In genomic region chr15:68578960-68579935, GRCh38 we compare ENCODE assay signal across 8 cellular contexts. TPM values are rescaled to one million over a fixed set of nuclear protein-coding genes. Genes with fewer than 3 reads are reported as not detected.
DNase-seq lines count a peak whose midpoint lies in the region; ATAC-seq and TF ChIP-seq lines count a peak whose summit lies in the region.

Gene CORO2B, plus strand, starts transcription at chr15:68578993. Its CDS starts 270 bp downstream, at chr15:68579263.

- H3K36me3 Mint-ChIP-seq in activated naive CD4-positive, alpha-beta T cell treated with anti-CD3 and anti-CD28 coated beads for 36 hours (ENCODE audit: low read depth): no peaks in the 10 kb centered on the region

- H3K4me1 ChIP-seq in heart left ventricle (peaks cover 0 to 41% (median 22%) of the 10 kb centered on the region in 12 donors), ovary (ENCODE audit: insufficient read depth) (peaks cover 15% of the 10 kb centered on the region)

- peaks cover 9% of the 10 kb centered on the region for H3K4me1 Mint-ChIP-seq in activated naive CD4-positive, alpha-beta T cell treated with anti-CD3 and anti-CD28 coated beads for 36 hours (ENCODE audit: low read depth)

- no peak for TF ChIP-seq POLR2A in heart left ventricle (IDR thresholded peaks at IDR 0.05)
- no peak for TF ChIP-seq POLR2A in ovary (IDR thresholded peaks at IDR 0.05)

- H3K36me3 ChIP-seq in heart left ventricle (no peaks in the 10 kb centered on the region), ovary (no peaks in the 10 kb centered on the region)

- intact Hi-C loops in activated naive CD4-positive, alpha-beta T cell treated with anti-CD3 and anti-CD28 coated beads for 36 hours (cut with micrococcal nuclease): no loop called here
- intact Hi-C loops in heart left ventricle (cut with DNase I) (loop anchor here in 7 of 10 donors (1.0 to 5.0 kb wide), 5 partner anchors 30 to 153 kb away; no protein-coding TSS in a partner anchor), ovary (cut with DNase I) (loop anchor here in 3 of 4 donors (1.0 to 5.0 kb wide), 2 partner anchors 93 to 96 kb away; no protein-coding TSS in a partner anchor)

- no peaks in the 10 kb centered on the region for H3K9me3 Mint-ChIP-seq in activated naive CD4-positive, alpha-beta T cell treated with anti-CD3 and anti-CD28 coated beads for 36 hours

- H3K27ac Mint-ChIP-seq in activated naive CD4-positive, alpha-beta T cell treated with anti-CD3 and anti-CD28 coated beads for 36 hours: no peak within 1 kb of the TSS

- DNase-seq in DMS 273 (lab: John Stamatoyannopoulos, UW; ENCODE audit: unreplicated experiment) (peak; percentile 72), M059J (ENCODE audit: low read depth) (peak; percentile 66), heart left ventricle (peak in 4 of 5 donors; percentile 44 to 67 (median 58)), ovary (peak; percentile 63 to 82 (median 74)), HUDEP-2 (lab: John Stamatoyannopoulos, UW; ENCODE audit: unreplicated experiment in 76 of 76) (no peak), GM10248 (ENCODE audit: extremely low spot score) (no peak)
- peak; percentile 13 for DNase-seq in activated naive CD4-positive, alpha-beta T cell treated with anti-CD3 and anti-CD28 coated beads for 36 hours

- H3K27me3 ChIP-seq in heart left ventricle: peaks cover 0 to 25% (median 0%) of the 10 kb centered on the region in 9 donors
- H3K27me3 ChIP-seq in ovary: no peaks in the 10 kb centered on the region

- TF ChIP-seq CTCF in heart left ventricle (IDR thresholded peaks at IDR 0.05): no peak
- TF ChIP-seq CTCF in ovary (IDR thresholded peaks at IDR 0.05): no peak
- no peak for TF ChIP-seq CTCF in GM10248 (IDR thresholded peaks at IDR 0.05; ENCODE audit: control extremely low read depth, extremely low read depth, low read depth, missing control alignments)

- H3K27me3 Mint-ChIP-seq in activated naive CD4-positive, alpha-beta T cell treated with anti-CD3 and anti-CD28 coated beads for 36 hours (ENCODE audit: low read depth): peaks cover 42% of the 10 kb centered on the region

- H3K4me3 Mint-ChIP-seq in activated naive CD4-positive, alpha-beta T cell treated with anti-CD3 and anti-CD28 coated beads for 36 hours: peak within 1 kb of the TSS; percentile 58

- CTCF ChIA-PET in activated naive CD4-positive, alpha-beta T cell treated with anti-CD3 and anti-CD28 coated beads for 36 hours (lab: Charles Lee): no interaction called here
- CTCF ChIA-PET in GM10248 (lab: Yijun Ruan, JAX): interaction anchor here (1.3 kb wide), 1 partner anchor 20 kb away, joined by 4 read pairs; no protein-coding TSS in a partner anchor

- POLR2A ChIA-PET in GM10248 (lab: Yijun Ruan, JAX): no interaction called here

- H3K4me3 ChIP-seq in heart left ventricle (peak within 1 kb of the TSS; percentile 52 to 93 (median 69)), ovary (peak within 1 kb of the TSS; percentile 67)

- H3K27ac ChIP-seq in heart left ventricle (peak within 1 kb of the TSS; percentile 60 to 93 (median 80)), ovary (peak within 1 kb of the TSS; percentile 94 to 96)

- peak in 3 of 4 donors; percentile 28 to 29 (median 29) for ATAC-seq in heart left ventricle
- ATAC-seq in HG03469 (IDR thresholded peaks at IDR 0.05; ENCODE audit: unreplicated experiment): no peak

- no peak for TF ChIP-seq EP300 in ovary (IDR thresholded peaks at IDR 0.05)

- H3K9me3 ChIP-seq in heart left ventricle (no peaks in the 10 kb centered on the region), ovary (no peaks in the 10 kb centered on the region)

- 2 to 5% (median 3%) methylated on average over 20 to 96 of the region's 96 CpGs for WGBS in heart left ventricle, 4 donors
- WGBS in ovary, 3 donors: 1 to 3% (median 1%) methylated on average over 68 to 96 of the region's 96 CpGs

RNA-seq across cellular contexts. Expression of gene CORO2B, which starts in this region (rescaled TPM):
- total RNA-seq in M059J (2014; rRNA removed; shearing (Covaris generic)): 6.7 and 10.5 TPM in 2 replicates
- not detected for total RNA-seq in activated naive CD4-positive, alpha-beta T cell treated with anti-CD3 and anti-CD28 coated beads for 36 hours
- total RNA-seq in heart left ventricle (1 to 10 TPM; 3.0 to 9.1 (median 5.0) TPM), ovary (10 to 100 TPM in 6 of 7 donors, 1 to 10 TPM in 1; 7.5 to 61.0 (median 22.8) TPM)
- polyA plus RNA-seq in heart left ventricle (1 to 10 TPM; 3.3 to 7.2 TPM), ovary (10 to 100 TPM; 11.3 to 12.4 TPM)

Comparison
In these comparisons a context has a peak if more than half of its experiments do, and no peak if none do; other contexts are left out.
1. Peak in DNase-seq in activated naive CD4-positive, alpha-beta T cell treated with anti-CD3 and anti-CD28 coated beads for 36 hours; RNA of the gene not detected or under 1 TPM.
2. DNase-seq: peak in DMS 273 (single experiment), M059J (single experiment), heart left ventricle (4 of 5) and ovary (5 of 5); none in HUDEP-2 (0 of 76) and GM10248 (single experiment).